9 cellular contexts compared by ENCODE assay signal in the genomic region with DNA sequence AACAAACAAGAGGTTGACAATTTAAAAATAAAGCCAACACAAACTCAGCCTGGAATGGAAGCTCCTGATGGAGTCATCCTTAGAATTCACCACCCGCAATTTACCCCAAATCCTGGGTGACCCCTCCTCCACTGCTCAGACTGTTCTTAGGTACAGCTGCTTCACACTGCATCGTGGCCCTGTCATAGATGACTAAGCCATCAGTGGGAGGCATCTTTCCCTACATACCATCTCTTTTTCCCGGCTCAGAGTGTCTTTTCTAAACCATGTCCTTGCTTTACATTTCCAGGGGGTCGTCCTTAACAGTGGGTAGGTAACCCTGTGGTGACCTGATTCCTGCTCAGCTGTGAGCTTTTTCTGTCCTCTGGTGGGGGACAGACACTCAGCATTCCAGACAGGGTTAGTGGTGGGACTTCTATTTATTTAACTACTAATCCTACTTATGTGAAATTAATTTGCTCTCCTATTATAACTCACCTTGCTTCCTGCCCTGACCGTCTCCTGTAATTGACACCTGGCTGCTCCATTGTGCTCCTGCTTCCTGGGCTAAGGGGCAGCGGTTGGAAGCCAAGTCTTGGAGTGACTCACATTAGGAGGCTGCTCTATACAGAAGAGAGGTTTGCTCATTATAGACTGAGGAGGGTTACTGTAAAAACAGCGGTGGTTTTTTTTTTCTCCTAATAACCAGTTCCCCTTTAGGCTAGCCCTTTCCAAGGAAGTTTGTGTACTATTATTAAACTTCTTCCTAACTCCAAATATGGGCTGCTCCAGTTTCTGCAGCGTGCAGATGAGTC. TPM values are rescaled to one million over a fixed set of nuclear protein-coding genes. Genes with fewer than 3 reads are reported as not detected.
DNase-seq lines count a peak whose midpoint lies in the region; ATAC-seq, FAIRE-seq and TF ChIP-seq lines count a peak whose summit lies in the region.
"Had no signal": no experiment of that assay in that cellular context is flagged by ENCODE, and none has a peak within 500 bp of the region (broad histone marks: within the 10 kb centered on the region; RNA-seq: fewer than 3 reads in every experiment).

No MANE protein-coding gene starts in this region.

- no peaks in the 10 kb centered on the region for H4K20me1 ChIP-seq in SK-N-SH (ENCODE audit: insufficient read depth)

- no peaks in the 10 kb centered on the region for H3K9me3 ChIP-seq in A549
- H3K9me3 ChIP-seq in SK-N-SH, result no peaks in the 10 kb centered on the region
- H3K9me3 ChIP-seq in kidney (ENCODE audit: control insufficient read depth in 1 of 2, low read length in 2 of 2), result no peaks in the 10 kb centered on the region
- no peaks in the 10 kb centered on the region for H3K9me3 ChIP-seq in CD4-positive, alpha-beta memory T cell (ENCODE audit: control insufficient read depth in 1 of 2, low read length in 2 of 2)

- CTCF ChIA-PET in A549 (lab: Yijun Ruan, JAX), result interaction anchor here (0.6 to 1.0 kb wide), 2 partner anchors 52 to 197 kb away, joined by 3 read pairs; no protein-coding TSS in a partner anchor
- CTCF ChIA-PET in SK-N-SH (lab: Yijun Ruan, JAX), result interaction anchor here (0.8 kb wide), 1 partner anchor 131 kb away, joined by 3 read pairs; no protein-coding TSS in a partner anchor
- CTCF ChIA-PET in CD4-positive, alpha-beta memory T cell (lab: Charles Lee; ENCODE audit: partially characterized antibody), result no interaction called here

- H3K27me3 ChIP-seq in SK-N-SH (ENCODE audit: insufficient read depth), result no peaks in the 10 kb centered on the region
- no peaks in the 10 kb centered on the region for H3K27me3 ChIP-seq in CD4-positive, alpha-beta memory T cell (ENCODE audit: insufficient read depth, low read length)

- intact Hi-C loops in kidney (cut with DNase I), result no loop called here
- intact Hi-C loops in CD4-positive, alpha-beta memory T cell (cut with micrococcal nuclease), result no loop called here

- H3K27ac ChIP-seq in A549 (no peak overlapping the region), SK-N-SH (ENCODE audit: low read depth in 2 of 2, low read length in 1 of 2) (0 out of 4 replicates have a peak overlapping the region, but pooled peaks of 1 of the 2 experiments have one; percentile 25), kidney (ENCODE audit: low read depth in 2 of 2, low read length in 2 of 2) (no peak overlapping the region)
- no peak overlapping the region for H3K27ac ChIP-seq in CD4-positive, alpha-beta memory T cell (ENCODE audit: low read depth, low read length)

- ATAC-seq in A549 (peak; percentile 54 to 60; a peak in 4 of 6 replicates), GM21528 (IDR thresholded peaks at IDR 0.05; ENCODE audit: low FRiP score, unreplicated experiment) (no peak)

- no peak overlapping the region for H3K4me3 Mint-ChIP-seq in CD4-positive, alpha-beta memory T cell

- H3K27ac Mint-ChIP-seq in CD4-positive, alpha-beta memory T cell, result no peak overlapping the region

- POLR2A ChIA-PET in A549 (lab: Yijun Ruan, JAX), result no interaction called here
- POLR2A ChIA-PET in SK-N-SH (lab: Yijun Ruan, JAX), result no interaction called here
- POLR2A ChIA-PET in CD4-positive, alpha-beta memory T cell (lab: Charles Lee; ENCODE audit: partially characterized antibody), result no interaction called here

- H3K4me3 ChIP-seq in A549 (no peak overlapping the region), SK-N-SH (ENCODE audit: low read depth in 2 of 2, low read length in 1 of 2) (no peak overlapping the region), kidney (ENCODE audit: low read length in 2 of 2) (no peak overlapping the region)
- H3K4me3 ChIP-seq in CD4-positive, alpha-beta memory T cell (ENCODE audit: low read length in 2 of 2), result no peak overlapping the region

- H3K4me1 Mint-ChIP-seq in CD4-positive, alpha-beta memory T cell, result no peaks in the 10 kb centered on the region

- no peak for TF ChIP-seq RAD21 in A549 (conservative IDR thresholded peaks at IDR 0.05 in 1 of 2, IDR thresholded peaks at IDR 0.05 in 1 of 2)
- TF ChIP-seq RAD21 in SK-N-SH (IDR thresholded peaks at IDR 0.05; ENCODE audit: low read length), result no peak

- H3K36me3 ChIP-seq in SK-N-SH (replicated peaks in 1 of 2; ENCODE audit: control insufficient read depth in 1 of 2, insufficient read depth in 2 of 2, low read length in 1 of 2), result no peaks in the 10 kb centered on the region
- H3K36me3 ChIP-seq in kidney (ENCODE audit: control insufficient read depth in 1 of 2, insufficient read depth in 2 of 2, low read length in 2 of 2), result no peaks in the 10 kb centered on the region
- no peaks in the 10 kb centered on the region for H3K36me3 ChIP-seq in CD4-positive, alpha-beta memory T cell (ENCODE audit: insufficient read depth, low read length)

- H2AFZ ChIP-seq in SK-N-SH (ENCODE audit: low read depth), result no peak overlapping the region

- H3F3A ChIP-seq in SK-N-SH (replicated peaks; ENCODE audit: insufficient read depth), result no peaks in the 10 kb centered on the region

- H3K79me2 ChIP-seq in SK-N-SH (ENCODE audit: insufficient read depth), result no peaks in the 10 kb centered on the region

- H3K36me3 Mint-ChIP-seq in CD4-positive, alpha-beta memory T cell, result peaks cover 0 to 4% of the 10 kb centered on the region in 2 donors

- FAIRE-seq in A549 (lab: Jason Lieb, UNC), result no peak
- FAIRE-seq in kidney (lab: Jason Lieb, UNC), result no peak

- peaks cover 6% of the 10 kb centered on the region; the same call in 1 of the 3 replicates for H3K4me1 ChIP-seq in A549
- H3K4me1 ChIP-seq in SK-N-SH (ENCODE audit: control insufficient read depth in 1 of 2, insufficient read depth in 2 of 2, low read depth in 1 of 2, low read length in 1 of 2), result peaks cover 8 to 23% of the 10 kb centered on the region in 2 experiments; a peak in 3 of 4 replicates
- H3K4me1 ChIP-seq in kidney (ENCODE audit: control insufficient read depth in 1 of 2, insufficient read depth in 1 of 2, low read depth in 1 of 2, low read length in 2 of 2), result no peaks in the 10 kb centered on the region
- no peaks in the 10 kb centered on the region for H3K4me1 ChIP-seq in CD4-positive, alpha-beta memory T cell (ENCODE audit: insufficient read depth, low read length)

- H3K27me3 Mint-ChIP-seq in CD4-positive, alpha-beta memory T cell, result peaks cover 7% of the 10 kb centered on the region in 2 donors

- H3K9me3 Mint-ChIP-seq in CD4-positive, alpha-beta memory T cell, result peaks cover 0 to 5% (median 0%) of the 10 kb centered on the region in 8 donors

- TF ChIP-seq POLR2A in A549 (IDR thresholded peaks at IDR 0.05; ENCODE audit: low read length), result no peak

- no peak for TF ChIP-seq EP300 in A549 (IDR thresholded peaks at IDR 0.05)
- TF ChIP-seq EP300 in SK-N-SH (IDR thresholded peaks at IDR 0.05; ENCODE audit: borderline replicate concordance in 1 of 2, low read depth in 1 of 2, low read length in 1 of 2), result no peak

- 43% methylated on average over 8 of the region's 8 CpGs for WGBS in A549 (ENCODE audit: missing lambda C conversion rate)
- 40% methylated on average over 8 of the region's 8 CpGs for WGBS in SK-N-SH (ENCODE audit: low lambda C conversion rate)

- H3K4me2 ChIP-seq in A549 (no peak overlapping the region), SK-N-SH (peak overlapping the region; percentile 31)

- no peaks in the 10 kb centered on the region for H3K9me2 ChIP-seq in SK-N-SH

- H3K9ac ChIP-seq in SK-N-SH, result no peak overlapping the region
- H3K9ac ChIP-seq in kidney (ENCODE audit: low read length in 2 of 2), result no peak overlapping the region

- TF ChIP-seq CTCF in A549 (IDR thresholded peaks at IDR 0.05) (no peak), SK-N-SH (IDR thresholded peaks at IDR 0.05) (no peak), kidney (IDR thresholded peaks at IDR 0.05; ENCODE audit: borderline replicate concordance, extremely low read depth, insufficient read depth) (no peak)

- no peak for DNase-seq in A549 (ENCODE audit: low read depth in 1 of 2, low spot score in 1 of 2)
- DNase-seq in HCEC 1CT, result peak; percentile 82
- DNase-seq in SK-N-SH, result no peak
- DNase-seq in iris pigment epithelial cell (ENCODE audit: low read depth), result peak; percentile 63
- DNase-seq in activated CD8-positive, alpha-beta memory T cell treated with anti-CD3 and anti-CD28 coated beads for 24 hours, result no peak
- no peak for DNase-seq in kidney
- no peak for DNase-seq in CD4-positive, alpha-beta memory T cell
- DNase-seq: OCI-M1 had no signal

TF ChIP-seq in A549, 52 proteins besides CTCF, POLR2A, EP300 and RAD21 (continues in another document):
- TF ChIP-seq HOXB5 (CRISPR knock-in tag; IDR thresholded peaks at IDR 0.05) (no peak), HOXB13 (CRISPR knock-in tag; IDR thresholded peaks at IDR 0.05; ENCODE audit: low read depth) (no peak), GATA3 (IDR thresholded peaks at IDR 0.05; ENCODE audit: borderline replicate concordance) (no peak), PHF8 (IDR thresholded peaks at IDR 0.05; ENCODE audit: borderline replicate concordance, low read depth) (no peak), NFE2L2 (conservative IDR thresholded peaks at IDR 0.05; ENCODE audit: low read length) (no peak), FOSL2 (IDR thresholded peaks at IDR 0.05) (no peak), FOSL2 (CRISPR knock-in tag; IDR thresholded peaks at IDR 0.05) (no peak), KDM1A (IDR thresholded peaks at IDR 0.05; ENCODE audit: low read depth) (no peak), NR3C1 (IDR thresholded peaks at IDR 0.05) (no peak)

TF ChIP-seq in SK-N-SH, 30 proteins besides CTCF, POLR2A, EP300 and RAD21:
- peak; percentile 10; the same call in 1 of the 2 replicates for TF ChIP-seq FOSL2 (IDR thresholded peaks at IDR 0.05; ENCODE audit: borderline replicate concordance, low read depth)
- no peak for TF ChIP-seq GATA2 (CRISPR knock-in tag; IDR thresholded peaks at IDR 0.05)

RNA-seq across cellular contexts. Expression of a gene that starts 40.6 kb away (rescaled TPM):
- polyA plus RNA-seq in A549 (2011; rRNA removed), result 4.6 and 7.7 TPM in 2 replicates
- 6.3 TPM in 2 replicates for polyA plus RNA-seq in A549 (2012; cell fraction: cytosol; rRNA removed)
- polyA plus RNA-seq in A549 (2012; cell fraction: nucleus; rRNA removed), result 18.8 and 27.3 TPM in 2 replicates
- 6.3 to 8.0 TPM (median 7.2 TPM) in 3 replicates for polyA plus RNA-seq in A549 (2017; fragmentation: RNase III; extraction: RNeasy Plus Mini Kit Qiagen cat#74134 plus additional on column Dnase treatment)
- 6.2 and 7.0 TPM in 2 replicates for polyA minus RNA-seq in A549 (2011; rRNA and poly(A)+ RNA removed)
- 26.5 and 26.7 TPM in 2 replicates for polyA plus RNA-seq in SK-N-SH (2012; rRNA removed)
- polyA plus RNA-seq in SK-N-SH (2012; cell fraction: cytosol; rRNA removed), result 14.6 and 21.0 TPM in 2 replicates
- polyA plus RNA-seq in SK-N-SH (2012; cell fraction: nucleus; rRNA removed), result 115 and 123 TPM in 2 replicates
- total RNA-seq in kidney, result 14.1 TPM
- 7.8 TPM for polyA plus RNA-seq in kidney (ENCODE audit: insufficient read depth, low read depth, low replicate concordance)
- 10 to 100 TPM; 36.2 to 36.6 TPM for total RNA-seq in CD4-positive, alpha-beta memory T cell
- 1 to 10 TPM in 1 of 2 donors, under 1 TPM in 1; 0.98 to 2.8 TPM for polyA plus RNA-seq in CD4-positive, alpha-beta memory T cell

Comparison
In these comparisons a context has a peak if more than half of its experiments do, and no peak if none do; other contexts are left out.
1. DNase-seq: peak in HCEC 1CT (single experiment) and iris pigment epithelial cell (single experiment); none in A549 (0 of 2), SK-N-SH (single experiment), activated CD8-positive, alpha-beta memory T cell treated with anti-CD3 and anti-CD28 coated beads for 24 hours (single experiment), kidney (single experiment) and CD4-positive, alpha-beta memory T cell (0 of 5).